ENCODE assay signal across 8 cellular contexts in genomic region chr22:40651563-40652501, GRCh38. TPM values are rescaled to one million over a fixed set of nuclear protein-coding genes. Genes with fewer than 3 reads are reported as not detected.
DNase-seq lines count a peak whose midpoint lies in the region; ATAC-seq, FAIRE-seq and TF ChIP-seq lines count a peak whose summit lies in the region.

No MANE protein-coding gene starts in this region.

- DNase-seq in A549 (ENCODE audit: low read depth in 1 of 2, low spot score in 1 of 2): peak; percentile 91 to 95
- peak; percentile 94 for DNase-seq in NCI-H1105 treated with DMSO at 0.1 percent for 48 hours (lab: John Stamatoyannopoulos, UW)
- DNase-seq in SKM-1 (lab: John Stamatoyannopoulos, UW; ENCODE audit: unreplicated experiment): peak; percentile 79
- peak; percentile 83 to 92 for DNase-seq in activated naive CD4-positive, alpha-beta T cell treated with anti-CD3 and anti-CD28 coated beads, Interleukin-2, amount 50 U/mL, for 72 hours (ENCODE audit: low spot score in 2 of 2)
- peak; percentile 75 to 100 (median 97) for DNase-seq in nucleus accumbens (lab: John Stamatoyannopoulos, UW)

- H3K36me3 ChIP-seq in gastroesophageal sphincter (no peaks in the 10 kb centered on the region), subcutaneous abdominal adipose tissue (ENCODE audit: control insufficient read depth in 5 of 5, insufficient read depth in 5 of 5, low read length in 5 of 5) (no peaks in the 10 kb centered on the region)

- H3K27me3 ChIP-seq in gastroesophageal sphincter (no peaks in the 10 kb centered on the region), subcutaneous abdominal adipose tissue (ENCODE audit: control insufficient read depth in 5 of 5, insufficient read depth in 4 of 5, low read length in 5 of 5) (no peaks in the 10 kb centered on the region)

- peak overlapping the region; percentile 88 for H3K4me2 ChIP-seq in A549

- peak overlapping the region; percentile 89 to 100 (median 97) for H3K9ac ChIP-seq in subcutaneous abdominal adipose tissue (ENCODE audit: low read length in 5 of 5)

- no peak for TF ChIP-seq RAD21 in A549 (conservative IDR thresholded peaks at IDR 0.05 in 1 of 2, IDR thresholded peaks at IDR 0.05 in 1 of 2)

- H3K9me3 ChIP-seq in A549 (no peaks in the 10 kb centered on the region), gastroesophageal sphincter (no peaks in the 10 kb centered on the region), subcutaneous abdominal adipose tissue (ENCODE audit: control insufficient read depth in 5 of 5, low read length in 5 of 5) (no peaks in the 10 kb centered on the region)

- TF ChIP-seq CTCF in A549 (IDR thresholded peaks at IDR 0.05): no peak
- TF ChIP-seq CTCF in gastroesophageal sphincter (IDR thresholded peaks at IDR 0.05): peak in 3 of 4 experiments; percentile 24 to 49 (median 24)

- POLR2A ChIA-PET in A549 (lab: Yijun Ruan, JAX): interaction anchor here (0.5 to 2.4 kb wide), 14 partner anchors 15 to 205 kb away, joined by 3 to 15 read pairs (median 6); partner anchors contain the start of genes MRTFA, SLC25A17, ST13 and XPNPEP3

- WGBS in A549 (ENCODE audit: missing lambda C conversion rate): 0% methylated on average over 15 of the region's 33 CpGs
- WGBS in gastroesophageal sphincter (ENCODE audit: low coverage in 1 of 2), 2 donors: 11 to 16% methylated on average over 3 to 4 of the region's 33 CpGs

- H3K4me3 ChIP-seq in A549 (peak overlapping the region; percentile 75), gastroesophageal sphincter (peak overlapping the region; percentile 72 to 77), subcutaneous abdominal adipose tissue (ENCODE audit: low read depth in 1 of 5, low read length in 5 of 5) (peak overlapping the region; percentile 62 to 89 (median 84))

- no peaks in the 10 kb centered on the region for H3K36me3 Mint-ChIP-seq in activated naive CD4-positive, alpha-beta T cell treated with anti-CD3 and anti-CD28 coated beads, Interleukin-2, amount 50 U/mL, for 72 hours

- ATAC-seq in A549: peak; percentile 97 to 98
- ATAC-seq in GM19463 (IDR thresholded peaks at IDR 0.05; ENCODE audit: unreplicated experiment): peak; percentile 86
- ATAC-seq in activated naive CD4-positive, alpha-beta T cell treated with anti-CD3 and anti-CD28 coated beads, Interleukin-2, amount 50 U/mL, for 72 hours: peak; percentile 98 to 99
- peak; percentile 99 for ATAC-seq in gastroesophageal sphincter

- peak overlapping the region; percentile 87 to 88 for H3K27ac Mint-ChIP-seq in activated naive CD4-positive, alpha-beta T cell treated with anti-CD3 and anti-CD28 coated beads, Interleukin-2, amount 50 U/mL, for 72 hours

- TF ChIP-seq EP300 in A549 (IDR thresholded peaks at IDR 0.05) (no peak), gastroesophageal sphincter (IDR thresholded peaks at IDR 0.05) (no peak)

- CTCF ChIA-PET in A549 (lab: Yijun Ruan, JAX): interaction anchor here (0.8 to 2.0 kb wide), 9 partner anchors 11 to 271 kb away, joined by 3 to 7 read pairs (median 3); no protein-coding TSS in a partner anchor

- FAIRE-seq in A549 (lab: Jason Lieb, UNC): no peak

- no peaks in the 10 kb centered on the region for H3K9me3 Mint-ChIP-seq in activated naive CD4-positive, alpha-beta T cell treated with anti-CD3 and anti-CD28 coated beads, Interleukin-2, amount 50 U/mL, for 72 hours

- TF ChIP-seq POLR2A in A549 (IDR thresholded peaks at IDR 0.05; ENCODE audit: low read length) (peak; percentile 22), gastroesophageal sphincter (IDR thresholded peaks at IDR 0.05) (peak; percentile 72 to 85)

- H3K27ac ChIP-seq in A549 (peak overlapping the region; percentile 96 to 98), gastroesophageal sphincter (peak overlapping the region; percentile 94 to 99 (median 96)), subcutaneous abdominal adipose tissue (ENCODE audit: low read depth, low read length) (peak overlapping the region; percentile 100)

- peaks cover 31% of the 10 kb centered on the region for H3K4me1 ChIP-seq in A549
- peaks cover 0 to 40% (median 21%) of the 10 kb centered on the region in 3 donors for H3K4me1 ChIP-seq in gastroesophageal sphincter
- H3K4me1 ChIP-seq in subcutaneous abdominal adipose tissue (ENCODE audit: control insufficient read depth in 5 of 5, insufficient read depth in 5 of 5, low read length in 5 of 5): peaks cover 0 to 39% (median 35%) of the 10 kb centered on the region in 5 donors

TF ChIP-seq in A549, 52 proteins besides CTCF, POLR2A, EP300 and RAD21 (continues in another document):
- TF ChIP-seq, protein P1, sequence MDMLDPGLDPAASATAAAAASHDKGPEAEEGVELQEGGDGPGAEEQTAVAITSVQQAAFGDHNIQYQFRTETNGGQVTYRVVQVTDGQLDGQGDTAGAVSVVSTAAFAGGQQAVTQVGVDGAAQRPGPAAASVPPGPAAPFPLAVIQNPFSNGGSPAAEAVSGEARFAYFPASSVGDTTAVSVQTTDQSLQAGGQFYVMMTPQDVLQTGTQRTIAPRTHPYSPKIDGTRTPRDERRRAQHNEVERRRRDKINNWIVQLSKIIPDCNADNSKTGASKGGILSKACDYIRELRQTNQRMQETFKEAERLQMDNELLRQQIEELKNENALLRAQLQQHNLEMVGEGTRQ (IDR thresholded peaks at IDR 0.05): peak; percentile 95
- TF ChIP-seq KDM1A (IDR thresholded peaks at IDR 0.05; ENCODE audit: low read depth): no peak
- TF ChIP-seq HOXB5 (CRISPR knock-in tag; IDR thresholded peaks at IDR 0.05): no peak
- TF ChIP-seq FOSB (CRISPR knock-in tag; IDR thresholded peaks at IDR 0.05): no peak
- TF ChIP-seq TP53 (CRISPR knock-in tag; IDR thresholded peaks at IDR 0.05): no peak; the same call in 1 of the 2 replicates
- no peak for TF ChIP-seq RARB (CRISPR knock-in tag; IDR thresholded peaks at IDR 0.05)
- no peak for TF ChIP-seq CEBPB (IDR thresholded peaks at IDR 0.05)
- TF ChIP-seq SREBF2 (IDR thresholded peaks at IDR 0.05): no peak
- TF ChIP-seq, protein P2, sequence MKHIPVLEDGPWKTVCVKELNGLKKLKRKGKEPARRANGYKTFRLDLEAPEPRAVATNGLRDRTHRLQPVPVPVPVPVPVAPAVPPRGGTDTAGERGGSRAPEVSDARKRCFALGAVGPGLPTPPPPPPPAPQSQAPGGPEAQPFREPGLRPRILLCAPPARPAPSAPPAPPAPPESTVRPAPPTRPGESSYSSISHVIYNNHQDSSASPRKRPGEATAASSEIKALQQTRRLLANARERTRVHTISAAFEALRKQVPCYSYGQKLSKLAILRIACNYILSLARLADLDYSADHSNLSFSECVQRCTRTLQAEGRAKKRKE (CRISPR knock-in tag; IDR thresholded peaks at IDR 0.05; ENCODE audit: low read depth): no peak
- TF ChIP-seq JUNB (IDR thresholded peaks at IDR 0.05): no peak
- TF ChIP-seq TFCP2L1 (CRISPR knock-in tag; IDR thresholded peaks at IDR 0.05): no peak
- TF ChIP-seq ZSCAN20 (CRISPR knock-in tag; IDR thresholded peaks at IDR 0.05): no peak
- no peak for TF ChIP-seq NPAS2 (CRISPR knock-in tag; IDR thresholded peaks at IDR 0.05; ENCODE audit: borderline replicate concordance)
- TF ChIP-seq, protein P3, sequence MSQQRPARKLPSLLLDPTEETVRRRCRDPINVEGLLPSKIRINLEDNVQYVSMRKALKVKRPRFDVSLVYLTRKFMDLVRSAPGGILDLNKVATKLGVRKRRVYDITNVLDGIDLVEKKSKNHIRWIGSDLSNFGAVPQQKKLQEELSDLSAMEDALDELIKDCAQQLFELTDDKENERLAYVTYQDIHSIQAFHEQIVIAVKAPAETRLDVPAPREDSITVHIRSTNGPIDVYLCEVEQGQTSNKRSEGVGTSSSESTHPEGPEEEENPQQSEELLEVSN (IDR thresholded peaks at IDR 0.05; ENCODE audit: borderline replicate concordance, low read depth): peak; percentile 97
- TF ChIP-seq EHF (CRISPR knock-in tag; IDR thresholded peaks at IDR 0.05): no peak
- no peak for TF ChIP-seq FOSL2 (IDR thresholded peaks at IDR 0.05)
- peak; percentile 91 for TF ChIP-seq FOSL2 (CRISPR knock-in tag; IDR thresholded peaks at IDR 0.05)
- peak; percentile 39; the same call in 1 of the 2 replicates for TF ChIP-seq PHF8 (IDR thresholded peaks at IDR 0.05; ENCODE audit: borderline replicate concordance, low read depth)
- TF ChIP-seq CBX8 (IDR thresholded peaks at IDR 0.05): no peak
- peak; percentile 74 for TF ChIP-seq MAFK (IDR thresholded peaks at IDR 0.05; ENCODE audit: partially characterized antibody)
- no peak for TF ChIP-seq EHMT2 (IDR thresholded peaks at IDR 0.05; ENCODE audit: low read depth)
- no peak for TF ChIP-seq HOXB13 (CRISPR knock-in tag; IDR thresholded peaks at IDR 0.05; ENCODE audit: low read depth)
- no peak for TF ChIP-seq RNF2 (IDR thresholded peaks at IDR 0.05; ENCODE audit: borderline replicate concordance, low read depth)
- TF ChIP-seq JUN (IDR thresholded peaks at IDR 0.05): peak; percentile 76 to 87; a peak in 4 of 5 replicates

RNA-seq across cellular contexts. Expression of gene MRTFA, which starts 15.3 kb away (rescaled TPM):
- polyA plus RNA-seq in A549 (2011; rRNA removed): 6.8 and 12.8 TPM in 2 replicates
- polyA plus RNA-seq in A549 (2012; cell fraction: cytosol; rRNA removed): 10.8 and 13.9 TPM in 2 replicates
- polyA plus RNA-seq in A549 (2012; cell fraction: nucleus; rRNA removed): 42.4 and 49.9 TPM in 2 replicates
- polyA plus RNA-seq in A549 (2017; fragmentation: RNase III; extraction: RNeasy Plus Mini Kit Qiagen cat#74134 plus additional on column Dnase treatment): 41.6 to 48.5 TPM (median 48.3 TPM) in 3 replicates
- polyA minus RNA-seq in A549 (2011; rRNA and poly(A)+ RNA removed): 52.3 and 59.4 TPM in 2 replicates
- 10 to 100 TPM; 38.5 to 58.8 TPM for total RNA-seq in activated naive CD4-positive, alpha-beta T cell treated with anti-CD3 and anti-CD28 coated beads, Interleukin-2, amount 50 U/mL, for 72 hours
- total RNA-seq in gastroesophageal sphincter: 10 to 100 TPM; 45.5 to 90.2 (median 78.3) TPM

RNA-seq across cellular contexts. Expression of gene MCHR1, which starts 27.5 kb away (rescaled TPM):
- not detected in 2 replicates for polyA plus RNA-seq in A549 (2011; rRNA removed)
- 0.05 and 0.09 TPM in 2 replicates for polyA plus RNA-seq in A549 (2012; cell fraction: cytosol; rRNA removed)
- 0.28 TPM in 1 of 2 replicates, not detected in the other for polyA plus RNA-seq in A549 (2012; cell fraction: nucleus; rRNA removed)
- polyA plus RNA-seq in A549 (2017; fragmentation: RNase III; extraction: RNeasy Plus Mini Kit Qiagen cat#74134 plus additional on column Dnase treatment): not detected in 3 replicates
- 0.33 TPM in 1 of 2 replicates, not detected in the other for polyA minus RNA-seq in A549 (2011; rRNA and poly(A)+ RNA removed)
- not detected for total RNA-seq in activated naive CD4-positive, alpha-beta T cell treated with anti-CD3 and anti-CD28 coated beads, Interleukin-2, amount 50 U/mL, for 72 hours
- under 1 TPM in 2 of 4 donors, not detected in 2; 0.27 to 0.40 TPM for total RNA-seq in gastroesophageal sphincter

Comparison
In these comparisons a context has a peak if more than half of its experiments do, and no peak if none do; other contexts are left out.
1. Peak in every context shown above with its lines: DNase-seq, ATAC-seq, H3K4me3 ChIP-seq and H3K27ac ChIP-seq.